18 cellular contexts compared by ENCODE assay signal in the genomic region with DNA sequence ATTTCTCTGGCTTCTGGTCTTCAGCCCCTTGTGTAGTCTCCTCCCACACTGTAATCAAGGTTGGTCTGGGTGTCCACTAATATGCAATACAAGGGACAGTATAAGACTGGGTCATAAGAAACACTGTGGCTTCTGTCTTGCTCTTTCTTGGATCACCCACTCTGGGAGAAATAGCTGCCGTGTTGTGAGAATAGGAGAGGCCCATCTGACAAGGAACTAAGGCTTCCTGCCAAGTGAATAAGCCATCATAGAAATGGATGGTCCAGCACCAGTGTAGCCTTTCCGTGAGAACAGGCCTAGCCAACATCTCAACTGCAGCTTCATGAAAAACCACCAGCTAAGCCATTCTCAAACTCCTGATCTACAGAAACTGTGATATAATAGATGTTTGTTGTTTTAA.
"Had no signal": no experiment of that assay in that cellular context is flagged by ENCODE, and none has a peak within 500 bp of the region (broad histone marks: within the 10 kb centered on the region; RNA-seq: fewer than 3 reads in every experiment).

No MANE protein-coding gene starts in this region.

- DNase-seq: activated T-cell treated with anti-CD3 and anti-CD28 coated beads, Interleukin-2, amount 50 U/mL, for 1 hour; adrenal gland; dermis blood vessel endothelial cell; effector CD8-positive, alpha-beta T cell; erythroblast; glutamatergic neuron; hippocampal formation; kidney glomerular epithelial cell; ovary; stomach; T1000; trophoblast cell had no signal

- H3K4me1 ChIP-seq: adrenal gland had no signal

- H3K4me3 ChIP-seq: adrenal gland, ovary, prostate gland, skin epidermis, stomach had no signal

- H3K9me3 ChIP-seq: adrenal gland, ovary, prostate gland, stomach had no signal

- H3K27ac ChIP-seq: adrenal gland, ovary, prostate gland, skin epidermis, stomach had no signal

- ATAC-seq: activated naive CD4-positive, alpha-beta T cell treated with anti-CD3 and anti-CD28 coated beads, Interleukin-2, amount 50 U/mL, for 72 hours; natural killer cell treated with Interleukin-12 subunit alpha and Interleukin-12 subunit beta and Interleukin-15 and Interleukin-18, amount 100 ng/mL, for 72 hours; stimulated activated memory B cell treated with anti-CD40 and anti-IgM and Interleukin-4, amounts not matched to agents 10 μg/mL and 1 μg/mL and 100 μg/mL, for 72 hours; WTC11 had no signal

- H3K36me3 ChIP-seq: adrenal gland, ovary, prostate gland had no signal

- H3K27me3 ChIP-seq: adrenal gland, ovary, stomach had no signal
